ENCODE assay signal across 11 cellular contexts in genomic region chr6:134938896-134939295, GRCh38. TPM values are rescaled to one million over a fixed set of nuclear protein-coding genes. Genes with fewer than 3 reads are reported as not detected.
DNase-seq lines count a peak whose midpoint lies in the region; ATAC-seq and TF ChIP-seq lines count a peak whose summit lies in the region.
"Had no signal": no experiment of that assay in that cellular context is flagged by ENCODE, and none has a peak within 500 bp of the region (broad histone marks: within the 10 kb centered on the region; RNA-seq: fewer than 3 reads in every experiment).

No MANE protein-coding gene starts in this region.

- peaks cover 11% of the 10 kb centered on the region for H3K4me1 Mint-ChIP-seq in activated CD4-positive, alpha-beta T cell treated with anti-CD3 and anti-CD28 coated beads for 36 hours
- peaks cover 7% of the 10 kb centered on the region for H3K4me1 Mint-ChIP-seq in stimulated activated memory B cell treated with anti-CD40 and anti-IgM and Interleukin-4, amounts not matched to agents 10 μg/mL and 1 μg/mL and 100 μg/mL, for 72 hours
- peaks cover 16% of the 10 kb centered on the region for H3K4me1 Mint-ChIP-seq in glutamatergic neuron (ENCODE audit: low read depth, unreplicated experiment)
- H3K4me1 Mint-ChIP-seq in type B pancreatic cell (ENCODE audit: unreplicated experiment) = peaks cover 12% of the 10 kb centered on the region

- H3K27ac Mint-ChIP-seq in activated CD4-positive, alpha-beta T cell treated with anti-CD3 and anti-CD28 coated beads for 36 hours = peak overlapping the region; percentile 44
- H3K27ac Mint-ChIP-seq in stimulated activated memory B cell treated with anti-CD40 and anti-IgM and Interleukin-4, amounts not matched to agents 10 μg/mL and 1 μg/mL and 100 μg/mL, for 72 hours = no peak overlapping the region
- H3K27ac Mint-ChIP-seq in glutamatergic neuron (ENCODE audit: unreplicated experiment) = no peak overlapping the region
- no peak overlapping the region for H3K27ac Mint-ChIP-seq in type B pancreatic cell
- H3K27ac Mint-ChIP-seq: nephron had no signal

- intact Hi-C loops in activated CD4-positive, alpha-beta T cell treated with anti-CD3 and anti-CD28 coated beads for 36 hours (cut with DNase I, micrococcal nuclease) = loop anchor here (1.0 to 10.0 kb wide), 4 partner anchors 117 to 765 kb away; no protein-coding TSS in a partner anchor

- CTCF ChIA-PET in activated CD4-positive, alpha-beta T cell treated with anti-CD3 and anti-CD28 coated beads for 36 hours (lab: Charles Lee) = interaction anchor here (1.2 to 4.4 kb wide), 7 partner anchors 20 to 815 kb away, joined by 3 to 27 read pairs (median 19); no protein-coding TSS in a partner anchor

- in situ Hi-C loops in KBM-7 (cut with MboI; ENCODE audit: low pct_unique_long_range_greater_than_20kb, low sequenced_read_pairs) = no loop called here

- peak; percentile 83 for DNase-seq in activated CD4-positive, alpha-beta T cell treated with anti-CD3 and anti-CD28 coated beads for 36 hours
- DNase-seq in fibroblast of pulmonary artery (ENCODE audit: low read depth) = peak; percentile 14
- DNase-seq in glutamatergic neuron = no peak
- no peak for DNase-seq in KBM-7
- DNase-seq in type B pancreatic cell (ENCODE audit: extremely low spot score, unreplicated experiment) = no peak
- DNase-seq: adrenal gland, NCI-H526, tibial artery had no signal

- peak; percentile 73 for ATAC-seq in GM21529 (IDR thresholded peaks at IDR 0.05; ENCODE audit: unreplicated experiment)
- ATAC-seq in activated CD4-positive, alpha-beta T cell treated with anti-CD3 and anti-CD28 coated beads for 36 hours = peak; percentile 98
- peak; percentile 70 for ATAC-seq in stimulated activated memory B cell treated with anti-CD40 and anti-IgM and Interleukin-4, amounts not matched to agents 10 μg/mL and 1 μg/mL and 100 μg/mL, for 72 hours

- H3K4me3 ChIP-seq in fibroblast of pulmonary artery (replicated peaks; ENCODE audit: low read depth, low read length) = no peak overlapping the region
- H3K4me3 ChIP-seq: adrenal gland, tibial artery had no signal

- H3K36me3 Mint-ChIP-seq in activated CD4-positive, alpha-beta T cell treated with anti-CD3 and anti-CD28 coated beads for 36 hours (ENCODE audit: low read depth) = no peaks in the 10 kb centered on the region
- H3K36me3 Mint-ChIP-seq in stimulated activated memory B cell treated with anti-CD40 and anti-IgM and Interleukin-4, amounts not matched to agents 10 μg/mL and 1 μg/mL and 100 μg/mL, for 72 hours = no peaks in the 10 kb centered on the region
- H3K36me3 Mint-ChIP-seq in glutamatergic neuron (ENCODE audit: unreplicated experiment) = no peaks in the 10 kb centered on the region
- H3K36me3 Mint-ChIP-seq in type B pancreatic cell = no peaks in the 10 kb centered on the region

- no peak overlapping the region for H3K4me3 Mint-ChIP-seq in activated CD4-positive, alpha-beta T cell treated with anti-CD3 and anti-CD28 coated beads for 36 hours
- no peak overlapping the region for H3K4me3 Mint-ChIP-seq in stimulated activated memory B cell treated with anti-CD40 and anti-IgM and Interleukin-4, amounts not matched to agents 10 μg/mL and 1 μg/mL and 100 μg/mL, for 72 hours
- H3K4me3 Mint-ChIP-seq in glutamatergic neuron (ENCODE audit: unreplicated experiment) (no peak overlapping the region), type B pancreatic cell (no peak overlapping the region)
- H3K4me3 Mint-ChIP-seq: nephron had no signal

- no peaks in the 10 kb centered on the region for H3K27me3 Mint-ChIP-seq in activated CD4-positive, alpha-beta T cell treated with anti-CD3 and anti-CD28 coated beads for 36 hours
- H3K27me3 Mint-ChIP-seq in stimulated activated memory B cell treated with anti-CD40 and anti-IgM and Interleukin-4, amounts not matched to agents 10 μg/mL and 1 μg/mL and 100 μg/mL, for 72 hours = no peaks in the 10 kb centered on the region
- H3K27me3 Mint-ChIP-seq in glutamatergic neuron (ENCODE audit: unreplicated experiment) (peaks cover 7% of the 10 kb centered on the region), type B pancreatic cell (no peaks in the 10 kb centered on the region)

- no peak for TF ChIP-seq CTCF in fibroblast of pulmonary artery (IDR thresholded peaks at IDR 0.05; ENCODE audit: low read length, missing control alignments)
- TF ChIP-seq CTCF in glutamatergic neuron (IDR thresholded peaks at IDR 0.05; ENCODE audit: partially characterized antibody, unreplicated experiment) = no peak
- TF ChIP-seq CTCF in type B pancreatic cell (conservative IDR thresholded peaks at IDR 0.05) = no peak

- no peaks in the 10 kb centered on the region for H3K9me3 Mint-ChIP-seq in activated CD4-positive, alpha-beta T cell treated with anti-CD3 and anti-CD28 coated beads for 36 hours (ENCODE audit: low read depth)
- no peaks in the 10 kb centered on the region for H3K9me3 Mint-ChIP-seq in stimulated activated memory B cell treated with anti-CD40 and anti-IgM and Interleukin-4, amounts not matched to agents 10 μg/mL and 1 μg/mL and 100 μg/mL, for 72 hours
- H3K9me3 Mint-ChIP-seq in glutamatergic neuron (ENCODE audit: unreplicated experiment) (no peaks in the 10 kb centered on the region), type B pancreatic cell (no peaks in the 10 kb centered on the region)
- H3K9me3 Mint-ChIP-seq: nephron had no signal

- POLR2A ChIA-PET in activated CD4-positive, alpha-beta T cell treated with anti-CD3 and anti-CD28 coated beads for 36 hours (lab: Charles Lee) = no interaction called here

RNA-seq across cellular contexts. Expression of gene ALDH8A1, which starts 11.0 kb away (rescaled TPM):
- total RNA-seq in activated CD4-positive, alpha-beta T cell treated with anti-CD3 and anti-CD28 coated beads for 36 hours = 1 to 10 TPM in 1 of 2 experiments, under 1 TPM in 1; 0.67 to 1.7 TPM
- 1.8 TPM for total RNA-seq in glutamatergic neuron (ENCODE audit: unreplicated experiment)
- 0.46 and 0.55 TPM in 2 replicates for total RNA-seq in type B pancreatic cell (ENCODE audit: low replicate concordance)

Comparison
In these comparisons a context has a peak if more than half of its experiments do, and no peak if none do; other contexts are left out.
1. DNase-seq: peak in activated CD4-positive, alpha-beta T cell treated with anti-CD3 and anti-CD28 coated beads for 36 hours (single experiment) and fibroblast of pulmonary artery (single experiment); none in glutamatergic neuron (single experiment), KBM-7 (single experiment) and type B pancreatic cell (single experiment).
2. Peak in every context shown above with its lines, with median percentiles within 50 percentile points of each other: ATAC-seq.